In the genomic region with DNA sequence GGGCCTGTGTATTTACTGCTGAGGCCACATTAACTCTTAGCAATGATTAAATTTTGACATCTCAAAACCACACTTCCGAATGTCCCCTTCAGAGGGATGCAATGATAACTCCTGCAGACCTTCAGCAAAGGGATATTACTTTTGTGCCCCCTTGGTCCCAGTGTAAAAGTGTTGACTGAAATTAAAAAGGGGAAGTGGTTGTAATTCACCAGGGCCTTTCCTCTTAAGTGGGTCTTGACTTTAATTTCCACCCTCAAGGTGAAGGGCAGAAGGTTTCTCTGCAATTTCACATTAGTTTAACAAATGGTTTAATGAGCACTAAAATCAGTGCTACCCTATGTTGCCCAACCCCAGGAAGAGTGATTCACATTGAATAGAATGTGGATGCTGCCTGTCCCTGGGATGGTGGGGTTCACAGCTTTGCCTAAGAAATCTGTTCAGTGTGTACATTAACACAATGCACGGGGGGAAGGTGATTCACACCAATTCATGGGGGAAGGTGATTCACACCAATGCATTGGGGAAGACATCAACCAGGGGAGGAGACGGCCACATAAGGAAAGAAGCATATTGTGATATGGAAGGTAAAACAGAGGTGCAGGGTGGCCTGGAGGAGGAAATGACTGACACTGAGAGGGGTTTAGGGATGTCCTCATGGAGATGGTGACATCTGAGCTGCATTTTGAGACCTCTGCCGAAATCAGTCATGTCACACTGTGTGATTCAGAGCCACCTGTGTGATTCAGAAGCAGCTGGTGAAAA, we compare ENCODE assay signal across 9 cellular contexts. TPM values are rescaled to one million over a fixed set of nuclear protein-coding genes. Genes with fewer than 3 reads are reported as not detected.
A peak's percentile ranks its signal among the peaks of the same experiment; 100 is the strongest.
DNase-seq lines count a peak whose midpoint lies in the region; ATAC-seq and TF ChIP-seq lines count a peak whose summit lies in the region.
"Had no signal": no experiment of that assay in that cellular context is flagged by ENCODE, and none has a peak within 500 bp of the region (broad histone marks: within the 10 kb centered on the region; RNA-seq: fewer than 3 reads in every experiment).

No MANE protein-coding gene starts in this region.

- H3K4me1 ChIP-seq in Caco-2 (peaks cover 61% of the 10 kb centered on the region), Panc1 (ENCODE audit: control insufficient read depth, insufficient read depth, low read length) (peaks cover 50% of the 10 kb centered on the region)

- no peak for DNase-seq in Caco-2
- no peak for DNase-seq in Panc1 (ENCODE audit: low read depth, low spot score)
- DNase-seq in immature natural killer cell: no peak
- no peak for DNase-seq in medulla oblongata (ENCODE audit: extremely low spot score)
- DNase-seq in NCI-H774 (lab: John Stamatoyannopoulos, UW): no peak
- no peak for DNase-seq in activated T-cell treated with anti-CD3 and anti-CD28 coated beads, Interleukin-2, amount 50 U/mL, for 48 hours
- no peak for DNase-seq in NCI-H1092 (lab: John Stamatoyannopoulos, UW)
- DNase-seq: activated CD4-positive, alpha-beta memory T cell treated with anti-CD3 and anti-CD28 coated beads, Interleukin-2, amount 10 ng/mL, durations not matched to agents 7 days and 5 days had no signal

- H3K9me3 ChIP-seq in Caco-2: peaks cover 31% of the 10 kb centered on the region
- H3K9me3 ChIP-seq in Panc1 (ENCODE audit: control insufficient read depth, insufficient read depth, low read depth, low read length): peaks cover 27% of the 10 kb centered on the region; the same call in 1 of the 2 replicates

- peaks cover 2% of the 10 kb centered on the region for H3K36me3 ChIP-seq in Caco-2 (ENCODE audit: control insufficient read depth, insufficient read depth, low read length)
- no peaks in the 10 kb centered on the region for H3K36me3 ChIP-seq in Panc1 (ENCODE audit: control insufficient read depth, insufficient read depth, low read length)

- TF ChIP-seq CTCF in Caco-2 (IDR thresholded peaks at IDR 0.05; ENCODE audit: insufficient read depth in 1 of 2, low read depth in 1 of 2, low read length in 1 of 2, severe bottlenecking in 1 of 2, unreplicated experiment in 1 of 2) (no peak), Panc1 (IDR thresholded peaks at IDR 0.05) (no peak)

- peaks cover 47% of the 10 kb centered on the region for H3K36me3 Mint-ChIP-seq in Caco-2 (ENCODE audit: insufficient read depth, unreplicated experiment)
- H3K36me3 Mint-ChIP-seq in immature natural killer cell: peaks cover 0 to 7% (median 5%) of the 10 kb centered on the region in 3 donors

- H3K4me1 Mint-ChIP-seq in Caco-2 (ENCODE audit: low read depth, unreplicated experiment) (peaks cover 45% of the 10 kb centered on the region), immature natural killer cell (peaks cover 22 to 29% of the 10 kb centered on the region in 2 donors)
- H3K4me1 Mint-ChIP-seq: activated CD4-positive, alpha-beta memory T cell treated with anti-CD3 and anti-CD28 coated beads, Interleukin-2, amount 10 ng/mL, durations not matched to agents 7 days and 5 days had no signal

- CTCF ChIA-PET in Caco-2 (lab: Charles Lee): no interaction called here
- CTCF ChIA-PET in Panc1 (lab: Charles Lee): interaction anchor here (0.6 to 1.5 kb wide), 4 partner anchors 10 to 100 kb away, joined by 3 to 8 read pairs (median 3); no protein-coding TSS in a partner anchor

- in situ Hi-C loops in Panc1 (cut with HindIII; ENCODE audit: low pct_unique_long_range_greater_than_20kb, low sequenced_read_pairs): no loop called here

- POLR2A ChIA-PET in Caco-2 (lab: Charles Lee) (interaction anchor here (0.5 kb wide), 1 partner anchor 20 kb away, joined by 4 read pairs; no protein-coding TSS in a partner anchor), Panc1 (lab: Charles Lee) (interaction anchor here (0.5 to 1.6 kb wide), 4 partner anchors 10 to 374 kb away, joined by 3 to 5 read pairs (median 5); no protein-coding TSS in a partner anchor)

- H3K4me3 ChIP-seq in Caco-2 (ENCODE audit: low read depth, low read length) (no peak overlapping the region), Panc1 (ENCODE audit: low read depth in 2 of 2, low read length in 2 of 2) (no peak overlapping the region)

- H3K27me3 Mint-ChIP-seq in Caco-2 (ENCODE audit: insufficient read depth, unreplicated experiment): no peaks in the 10 kb centered on the region
- H3K27me3 Mint-ChIP-seq in immature natural killer cell (ENCODE audit: low read depth in 3 of 3): peaks cover 3 to 15% (median 12%) of the 10 kb centered on the region in 3 donors
- H3K27me3 Mint-ChIP-seq: activated CD4-positive, alpha-beta memory T cell treated with anti-CD3 and anti-CD28 coated beads, Interleukin-2, amount 10 ng/mL, durations not matched to agents 7 days and 5 days had no signal

- H3K9me3 Mint-ChIP-seq in Caco-2 (ENCODE audit: unreplicated experiment) (peaks cover 32% of the 10 kb centered on the region), immature natural killer cell (peaks cover 2 to 15% (median 11%) of the 10 kb centered on the region in 6 donors)

- ATAC-seq in HG02588 (IDR thresholded peaks at IDR 0.05; ENCODE audit: unreplicated experiment): peak; percentile 56
- ATAC-seq in Panc1: peak; percentile 50

- H3K27me3 ChIP-seq in Caco-2 (replicated peaks; ENCODE audit: control insufficient read depth, insufficient read depth, low read length) (no peaks in the 10 kb centered on the region), Panc1 (ENCODE audit: control insufficient read depth, insufficient read depth, low read length) (no peaks in the 10 kb centered on the region)

- peak overlapping the region; percentile 100 for H3K27ac ChIP-seq in Panc1 (ENCODE audit: low read length)

- intact Hi-C loops in Caco-2 (cut with micrococcal nuclease; ENCODE audit: unreplicated experiment) (no loop called here), Panc1 (cut with micrococcal nuclease; ENCODE audit: unreplicated experiment) (no loop called here)

- no TSS peak for BruUV-seq in Caco-2 (replicated peaks; lab: Mats Ljungman, UMichigan)
- BruUV-seq in Panc1 (replicated peaks; lab: Mats Ljungman, UMichigan): no TSS peak

- H3K4me3 Mint-ChIP-seq in Caco-2 (ENCODE audit: unreplicated experiment): peak overlapping the region; percentile 11
- peak overlapping the region; percentile 5 to 73 (median 24) for H3K4me3 Mint-ChIP-seq in immature natural killer cell
- H3K4me3 Mint-ChIP-seq: activated CD4-positive, alpha-beta memory T cell treated with anti-CD3 and anti-CD28 coated beads, Interleukin-2, amount 10 ng/mL, durations not matched to agents 7 days and 5 days had no signal

- H3K27ac Mint-ChIP-seq in Caco-2 (ENCODE audit: unreplicated experiment): peak overlapping the region; percentile 51
- H3K27ac Mint-ChIP-seq in immature natural killer cell: peak overlapping the region in 1 of 6 donors; percentile 3
- H3K27ac Mint-ChIP-seq: activated CD4-positive, alpha-beta memory T cell treated with anti-CD3 and anti-CD28 coated beads, Interleukin-2, amount 10 ng/mL, durations not matched to agents 7 days and 5 days had no signal

RNA-seq across cellular contexts. Expression of gene TNS3, which starts 19.4 kb away (rescaled TPM):
- total RNA-seq in Caco-2 (2022) (252 and 263 TPM in 2 replicates), Panc1 (2021; ENCODE audit: unreplicated experiment) (533 TPM)
- 322 TPM for polyA plus RNA-seq in Panc1 (2012; ENCODE audit: insufficient read length)
- polyA plus RNA-seq in immature natural killer cell: under 1 TPM in 1 of 3 donors, not detected in 2; 0.19 TPM
